Comparison of ENCODE assay signal across 21 cellular contexts in the genomic region with DNA sequence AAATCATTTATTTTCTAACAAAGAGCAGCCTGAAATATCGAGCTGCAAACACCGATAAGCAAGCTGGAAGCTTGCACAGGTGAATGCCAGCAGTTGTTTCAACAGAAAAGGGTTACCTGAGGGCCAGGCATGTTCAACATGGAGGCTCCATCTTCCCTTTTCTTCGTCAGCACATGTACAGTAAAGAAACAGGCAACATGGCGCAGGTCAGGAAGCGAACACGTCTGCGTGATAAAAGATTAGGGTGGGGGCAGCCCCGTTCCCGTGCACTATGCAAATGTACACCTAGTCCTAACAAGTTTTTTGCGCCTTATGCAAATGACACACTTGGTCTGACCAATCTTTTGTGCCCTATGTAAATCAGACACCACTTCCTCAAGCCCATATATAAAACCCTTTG.
A peak's percentile ranks its signal among the peaks of the same experiment; 100 is the strongest.
DNase-seq lines count a peak whose midpoint lies in the region; ATAC-seq lines count a peak whose summit lies in the region.
"Had no signal": no experiment of that assay in that cellular context is flagged by ENCODE, and none has a peak within 500 bp of the region (broad histone marks: within the 10 kb centered on the region; RNA-seq: fewer than 3 reads in every experiment).

No MANE protein-coding gene starts in this region.

- DNase-seq in SIG-M5 treated with dmso at 0.1 percent for 504 hours (lab: John Stamatoyannopoulos, UW; ENCODE audit: unreplicated experiment) (peak; percentile 42), SIG-M5 (lab: John Stamatoyannopoulos, UW) (no peak), NCI-H146 treated with DMSO at 0.1 percent for 48 hours (lab: John Stamatoyannopoulos, UW; ENCODE audit: unreplicated experiment) (peak; percentile 19), OCI-M2 (lab: John Stamatoyannopoulos, UW; ENCODE audit: unreplicated experiment) (peak; percentile 6), inferior parietal cortex (ENCODE audit: extremely low spot score) (peak; percentile 6), NCI-H1417 treated with DMSO at 0.1 percent for 48 hours (lab: John Stamatoyannopoulos, UW) (no peak), Ammon's horn (ENCODE audit: low spot score) (no peak)
- DNase-seq: activated CD4-positive, alpha-beta T cell treated with anti-CD3 and anti-CD28 coated beads, Interleukin-2, amount 50 U/mL, for 1 hour; activated gamma-delta T cell treated with Interleukin-2 at 50 U/mL for 16 hours; heart left ventricle; left ventricle myocardium inferior; midbrain; NCI-H1092 treated with DMSO at 0.1 percent for 48 hours; NCI-H2171 treated with DMSO at 0.1 percent for 48 hours; ovary; right cardiac atrium; stimulated activated CD4-positive, alpha-beta T cell treated with anti-CD3 and anti-CD28 coated beads, Interleukin-15, amount 100 ng/mL, for 24 hours; T-helper 1 cell had no signal

- no peak for ATAC-seq in HG03432 (IDR thresholded peaks at IDR 0.05; ENCODE audit: unreplicated experiment)
- ATAC-seq: GM23338; heart left ventricle; natural killer cell treated with Interleukin-12 subunit alpha and Interleukin-12 subunit beta and Interleukin-15 and Interleukin-18, amount 100 ng/mL, for 72 hours; right cardiac atrium had no signal

Comparison
In these comparisons a context has a peak if more than half of its experiments do, and no peak if none do; other contexts are left out.
1. DNase-seq: peak in SIG-M5 treated with dmso at 0.1 percent for 504 hours (single experiment), NCI-H146 treated with DMSO at 0.1 percent for 48 hours (single experiment), OCI-M2 (single experiment) and inferior parietal cortex (single experiment); none in SIG-M5 (single experiment), NCI-H1417 treated with DMSO at 0.1 percent for 48 hours (single experiment) and Ammon's horn (single experiment).